Comparison of ENCODE assay signal across 12 cellular contexts in genomic region chr4:169015237-169015636, GRCh38. TPM values are rescaled to one million over a fixed set of nuclear protein-coding genes. Genes with fewer than 3 reads are reported as not detected.
DNase-seq lines count a peak whose midpoint lies in the region; ATAC-seq, FAIRE-seq and TF ChIP-seq lines count a peak whose summit lies in the region.
"Had no signal": no experiment of that assay in that cellular context is flagged by ENCODE, and none has a peak within 500 bp of the region (broad histone marks: within the 10 kb centered on the region; RNA-seq: fewer than 3 reads in every experiment).

No MANE protein-coding gene starts in this region.

- no peaks in the 10 kb centered on the region for H3K9me3 Mint-ChIP-seq in GM23338
- H3K9me3 Mint-ChIP-seq in immature natural killer cell = no peaks in the 10 kb centered on the region

- no peaks in the 10 kb centered on the region for H3K27me3 ChIP-seq in GM23338 (ENCODE audit: insufficient read depth)
- H3K27me3 ChIP-seq in RWPE2 (ENCODE audit: insufficient read depth, poor library complexity, severe bottlenecking) = no peaks in the 10 kb centered on the region
- no peaks in the 10 kb centered on the region for H3K27me3 ChIP-seq in small intestine (ENCODE audit: control insufficient read depth in 2 of 2, insufficient read depth in 2 of 2, low read length in 2 of 2)

- 32 to 53% (median 41%) methylated on average over 6 of the region's 6 CpGs for WGBS in small intestine, 3 donors

- ATAC-seq in GM23338 (peak; percentile 40; the same call in 2 of the 3 replicates), RWPE2 (ENCODE audit: low read depth) (no peak)
- ATAC-seq: stimulated activated naive CD8-positive, alpha-beta T cell treated with anti-CD3 and anti-CD28 coated beads, Interleukin-15, Interleukin-2, amounts not matched to agents 100 U/mL and 50 U/mL, for 24 hours had no signal

- H3K27me3 Mint-ChIP-seq in GM23338 (ENCODE audit: insufficient read depth, low read depth, poor library complexity) = peaks cover 1% of the 10 kb centered on the region
- peaks cover 14 to 23% (median 18%) of the 10 kb centered on the region in 3 donors for H3K27me3 Mint-ChIP-seq in immature natural killer cell (ENCODE audit: low read depth in 3 of 3)

- H3K36me3 Mint-ChIP-seq in GM23338 (ENCODE audit: low read depth) (no peaks in the 10 kb centered on the region), immature natural killer cell (no peaks in the 10 kb centered on the region)

- no peak overlapping the region for H3K27ac Mint-ChIP-seq in GM23338
- H3K27ac Mint-ChIP-seq in immature natural killer cell = peak overlapping the region; percentile 94 to 99 (median 96)

- H3K4me3 Mint-ChIP-seq in GM23338 = no peak overlapping the region
- H3K4me3 Mint-ChIP-seq in immature natural killer cell = peak overlapping the region in 4 of 5 donors; percentile 18 to 86 (median 53)

- DNase-seq in GM23338 (ENCODE audit: low spot score) (peak; percentile 14), RWPE2 (ENCODE audit: low spot score) (no peak), immature natural killer cell (no peak), small intestine (peak; percentile 20), nucleus accumbens (lab: John Stamatoyannopoulos, UW) (no peak), NCI-H1105 (lab: John Stamatoyannopoulos, UW) (no peak), SW480 (ENCODE audit: low spot score) (no peak)
- DNase-seq in activated CD4-positive, alpha-beta T cell treated with anti-CD3 and anti-CD28 coated beads for 1 hour = no peak
- DNase-seq: activated gamma-delta T cell; NCI-H524; SHP77 treated with DMSO at 0.1 percent for 48 hours; stimulated activated naive CD8-positive, alpha-beta T cell treated with anti-CD3 and anti-CD28 coated beads, Interleukin-15, Interleukin-2, amounts not matched to agents 100 U/mL and 50 U/mL, for 24 hours had no signal

- H3K4me3 ChIP-seq in GM23338 = no peak overlapping the region
- H3K4me3 ChIP-seq in RWPE2 (ENCODE audit: severe bottlenecking) = no peak overlapping the region
- H3K4me3 ChIP-seq in small intestine (ENCODE audit: low read depth in 1 of 2, low read length in 2 of 2) = no peak overlapping the region

- no peaks in the 10 kb centered on the region for H3K9me3 ChIP-seq in RWPE2 (ENCODE audit: severe bottlenecking)
- no peaks in the 10 kb centered on the region for H3K9me3 ChIP-seq in small intestine (ENCODE audit: control insufficient read depth, low read depth)

- no peak overlapping the region for H3K4me2 ChIP-seq in GM23338

- H3K9me2 ChIP-seq in GM23338 (ENCODE audit: insufficient read depth) = no peaks in the 10 kb centered on the region

- H3K4me1 ChIP-seq in GM23338 (ENCODE audit: insufficient read depth) (peaks cover 14% of the 10 kb centered on the region; the same call in 1 of the 2 replicates), RWPE2 (ENCODE audit: insufficient read depth, poor library complexity, severe bottlenecking) (peaks cover 15% of the 10 kb centered on the region), small intestine (ENCODE audit: control insufficient read depth in 2 of 2, insufficient read depth in 1 of 2, low read depth in 1 of 2, low read length in 1 of 2) (peaks cover 0 to 2% of the 10 kb centered on the region in 2 donors)

- H2AFZ ChIP-seq in GM23338 = peak overlapping the region; percentile 91; the same call in 1 of the 2 replicates

- H3K27ac ChIP-seq in GM23338 (ENCODE audit: low read depth) (no peak overlapping the region), RWPE2 (ENCODE audit: poor library complexity, severe bottlenecking) (peak overlapping the region; percentile 61), small intestine (ENCODE audit: low read depth in 1 of 2, low read length in 1 of 2) (peak overlapping the region in 1 of 2 donors; percentile 43)

- H3K79me2 ChIP-seq in GM23338 (replicated peaks; ENCODE audit: insufficient read depth) = no peaks in the 10 kb centered on the region

- H3K4me1 Mint-ChIP-seq in GM23338 = peaks cover 30% of the 10 kb centered on the region
- H3K4me1 Mint-ChIP-seq in immature natural killer cell = peaks cover 58 to 63% of the 10 kb centered on the region in 2 donors

- no peaks in the 10 kb centered on the region for H3F3A ChIP-seq in GM23338 (replicated peaks; ENCODE audit: low read depth)

- no peak for TF ChIP-seq CTCF in GM23338 (conservative IDR thresholded peaks at IDR 0.05; ENCODE audit: low read depth in 2 of 2)
- no peak for TF ChIP-seq CTCF in RWPE2 (IDR thresholded peaks at IDR 0.05; ENCODE audit: poor library complexity, severe bottlenecking)

- H3K36me3 ChIP-seq in GM23338 (ENCODE audit: insufficient read depth) (no peaks in the 10 kb centered on the region), RWPE2 (ENCODE audit: low read depth) (no peaks in the 10 kb centered on the region), small intestine (ENCODE audit: control insufficient read depth in 2 of 2, insufficient read depth in 2 of 2, low read length in 2 of 2) (no peaks in the 10 kb centered on the region)

- no peak for FAIRE-seq in small intestine (lab: Jason Lieb, UNC)

- H4K20me1 ChIP-seq in GM23338 (replicated peaks; ENCODE audit: insufficient read depth) = no peaks in the 10 kb centered on the region

TF ChIP-seq in GM23338, 12 proteins besides CTCF, POLR2A, EP300 and RAD21 (continues in another document):
- TF ChIP-seq EZH2 (IDR thresholded peaks at IDR 0.05; ENCODE audit: low read depth, unreplicated experiment) (no peak), ZNF462 (CRISPR knock-in tag; IDR thresholded peaks at IDR 0.05) (no peak), ZNF114 (CRISPR knock-in tag; IDR thresholded peaks at IDR 0.05) (no peak), POLR2AphosphoS5 (IDR thresholded peaks at IDR 0.05; ENCODE audit: low read depth) (no peak)

RNA-seq across cellular contexts. Expression of gene CBR4, which starts 5.2 kb away (rescaled TPM):
- 27.4 and 36.9 TPM in 2 replicates for total RNA-seq in GM23338 (2014; rRNA removed; shearing (Covaris generic))
- 30.8 and 38.1 TPM in 2 replicates for polyA plus RNA-seq in GM23338 (2016; fragmentation: Nextera tagmentation; extraction: Ambion mirVana)
- polyA plus RNA-seq in immature natural killer cell = 10 to 100 TPM in 1 of 3 donors, 1 to 10 TPM in 2; 2.3 to 11.5 (median 7.6) TPM
- polyA plus RNA-seq in small intestine = 10 to 100 TPM in 2 of 3 donors, 1 to 10 TPM in 1; 5.7 to 11.4 (median 11.2) TPM

Comparison
In these comparisons a context has a peak if more than half of its experiments do, and no peak if none do; other contexts are left out.
1. DNase-seq: peak in GM23338 (single experiment) and small intestine (single experiment); none in RWPE2 (single experiment), immature natural killer cell (0 of 3), activated CD4-positive, alpha-beta T cell treated with anti-CD3 and anti-CD28 coated beads for 1 hour (single experiment), nucleus accumbens (0 of 56), NCI-H1105 (single experiment) and SW480 (single experiment).